Comparison of ENCODE assay signal across 8 cellular contexts in the genomic region with DNA sequence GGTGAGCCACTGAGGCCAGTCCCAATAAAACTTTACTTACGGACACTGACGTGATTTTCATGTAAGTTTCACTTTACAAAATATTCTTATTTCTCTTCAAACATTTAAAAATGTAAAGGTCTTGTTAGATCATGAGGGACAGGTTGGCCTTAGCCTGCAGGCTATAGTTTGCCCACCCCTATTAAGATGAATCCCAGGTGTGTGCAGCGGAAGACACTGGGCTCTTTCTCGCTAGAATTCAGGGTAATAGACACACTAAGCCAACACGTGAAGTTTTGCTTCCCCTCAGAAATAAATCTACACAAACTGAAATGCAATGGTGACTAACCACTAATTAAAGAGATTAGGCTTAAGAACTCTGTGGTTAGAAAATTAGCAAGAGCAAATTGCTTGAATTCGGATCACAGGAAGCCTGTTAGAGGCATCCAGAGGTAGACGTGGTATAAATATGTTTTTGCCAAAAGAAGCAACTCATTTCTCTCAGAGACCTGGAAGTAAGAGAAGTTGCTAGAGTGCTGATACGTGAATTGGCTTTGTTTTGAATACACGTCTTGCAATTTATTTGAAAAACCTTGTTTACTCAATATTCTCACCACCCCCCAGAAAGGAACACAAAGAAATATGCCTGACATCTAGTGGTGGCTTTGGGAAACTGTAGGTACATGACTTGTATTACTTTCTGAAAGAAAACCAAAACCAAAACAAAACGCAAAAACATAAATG.
DNase-seq lines count a peak whose midpoint lies in the region; ATAC-seq and TF ChIP-seq lines count a peak whose summit lies in the region.

No MANE protein-coding gene starts in this region.

- H3K36me3 ChIP-seq in heart left ventricle, result peaks cover 0 to 4% (median 0%) of the 10 kb centered on the region in 9 donors
- H3K36me3 ChIP-seq in rectal smooth muscle tissue (ENCODE audit: control insufficient read depth, insufficient read depth, low read length), result no peaks in the 10 kb centered on the region

- H3K27ac ChIP-seq in heart left ventricle (peak overlapping the region in 1 of 12 donors; percentile 15), rectal smooth muscle tissue (ENCODE audit: low read depth, low read length) (no peak overlapping the region)

- no peaks in the 10 kb centered on the region for H3K9me3 ChIP-seq in heart left ventricle

- H3K9ac ChIP-seq in rectal smooth muscle tissue (ENCODE audit: low read length), result no peak overlapping the region

- peak; percentile 64 to 82 (median 78) for TF ChIP-seq CTCF in heart left ventricle (IDR thresholded peaks at IDR 0.05)

- DNase-seq in COLO668 (lab: John Stamatoyannopoulos, UW; ENCODE audit: unreplicated experiment) (peak; percentile 14), NCI-H526 treated with DMSO at 0.1 percent for 48 hours (lab: John Stamatoyannopoulos, UW) (peak; percentile 31), heart left ventricle (peak in 2 of 5 donors; percentile 23 to 27)
- peak; percentile 16 for DNase-seq in activated gamma-delta T cell treated with anti-CD3 and anti-CD28 coated beads, Interleukin-2, amount 50 U/mL, for 16 hours (ENCODE audit: low read depth)

- TF ChIP-seq POLR2A in heart left ventricle (IDR thresholded peaks at IDR 0.05), result no peak

- H3K4me1 ChIP-seq in heart left ventricle (peaks cover 0 to 10% (median 0%) of the 10 kb centered on the region in 12 donors), rectal smooth muscle tissue (ENCODE audit: control insufficient read depth, insufficient read depth, low read length) (no peaks in the 10 kb centered on the region)

- 46 to 53% (median 49%) methylated on average over 10 of the region's 10 CpGs for WGBS in heart left ventricle, 4 donors

- H3K27me3 ChIP-seq in heart left ventricle (no peaks in the 10 kb centered on the region), rectal smooth muscle tissue (ENCODE audit: control insufficient read depth, insufficient read depth, low read length) (no peaks in the 10 kb centered on the region)

- ATAC-seq in GM18909 (IDR thresholded peaks at IDR 0.05; ENCODE audit: poor library complexity, unreplicated experiment) (peak; percentile 68), HG03469 (IDR thresholded peaks at IDR 0.05; ENCODE audit: unreplicated experiment) (peak; percentile 59), heart left ventricle (peak in 3 of 4 donors; percentile 55 to 73 (median 60)), HG02884 (IDR thresholded peaks at IDR 0.05; ENCODE audit: unreplicated experiment) (no peak)

- H3K4me3 ChIP-seq in heart left ventricle, result peak overlapping the region in 9 of 12 donors; percentile 16 to 44 (median 33)
- peak overlapping the region; percentile 54 for H3K4me3 ChIP-seq in rectal smooth muscle tissue (ENCODE audit: low read length)

- intact Hi-C loops in heart left ventricle (cut with DNase I), result loop anchor here in 9 of 10 donors (2.0 to 10.0 kb wide), 9 partner anchors 145 to 267 kb away; a partner anchor contains a TSS
